Comparison of ENCODE assay signal across 8 cellular contexts in genomic region chr3:21484323-21485154, GRCh38.
DNase-seq lines count a peak whose midpoint lies in the region; ATAC-seq and TF ChIP-seq lines count a peak whose summit lies in the region.

No MANE protein-coding gene starts in this region.

- H3K27me3 ChIP-seq in H7 (ENCODE audit: control insufficient read depth, insufficient read depth, low read length) (no peaks in the 10 kb centered on the region), cardiac muscle cell (no peaks in the 10 kb centered on the region), sigmoid colon (no peaks in the 10 kb centered on the region)

- no peak overlapping the region for H3K4me3 Mint-ChIP-seq in activated CD4-positive, alpha-beta memory T cell treated with anti-CD3 and anti-CD28 coated beads, Interleukin-2, amount 10 ng/mL, durations not matched to agents 7 days and 5 days

- H3K4me1 Mint-ChIP-seq in activated CD4-positive, alpha-beta memory T cell treated with anti-CD3 and anti-CD28 coated beads, Interleukin-2, amount 10 ng/mL, durations not matched to agents 7 days and 5 days, result no peaks in the 10 kb centered on the region

- no peaks in the 10 kb centered on the region for H3K36me3 Mint-ChIP-seq in activated CD4-positive, alpha-beta memory T cell treated with anti-CD3 and anti-CD28 coated beads, Interleukin-2, amount 10 ng/mL, durations not matched to agents 7 days and 5 days (ENCODE audit: low read depth)

- H3K4me1 ChIP-seq in cardiac muscle cell (ENCODE audit: low read depth), result no peaks in the 10 kb centered on the region
- no peaks in the 10 kb centered on the region for H3K4me1 ChIP-seq in sigmoid colon

- H3K27ac ChIP-seq in cardiac muscle cell, result no peak overlapping the region
- no peak overlapping the region for H3K27ac ChIP-seq in sigmoid colon

- no peaks in the 10 kb centered on the region for H3K27me3 Mint-ChIP-seq in activated CD4-positive, alpha-beta memory T cell treated with anti-CD3 and anti-CD28 coated beads, Interleukin-2, amount 10 ng/mL, durations not matched to agents 7 days and 5 days

- ATAC-seq in HG03175 (IDR thresholded peaks at IDR 0.05; ENCODE audit: unreplicated experiment), result no peak

- intact Hi-C loops in sigmoid colon (cut with DNase I), result loop anchor here (2.0 to 5.0 kb wide), 2 partner anchors 972 to 1146 kb away; no protein-coding TSS in a partner anchor

- in situ Hi-C loops in G401 (cut with HindIII; ENCODE audit: low sequenced_read_pairs), result no loop called here

- H3K4me3 ChIP-seq in H7 (ENCODE audit: insufficient read depth, low read depth, low read length) (no peak overlapping the region), cardiac muscle cell (no peak overlapping the region), sigmoid colon (no peak overlapping the region)

- TF ChIP-seq POLR2A in sigmoid colon (IDR thresholded peaks at IDR 0.05), result no peak

- POLR2A ChIA-PET in activated CD4-positive, alpha-beta memory T cell treated with anti-CD3 and anti-CD28 coated beads, Interleukin-2, amount 10 ng/mL, durations not matched to agents 7 days and 5 days (lab: Charles Lee), result no interaction called here

- DNase-seq in G401 (ENCODE audit: low spot score) (peak; percentile 30), H7 (peak; percentile 3), NCI-H146 treated with DMSO at 0.1 percent for 48 hours (lab: John Stamatoyannopoulos, UW; ENCODE audit: unreplicated experiment) (peak; percentile 3), cardiac muscle cell (ENCODE audit: low read depth in 1 of 2, low spot score in 1 of 2) (peak; percentile 75 to 89), sigmoid colon (no peak), NCI-H2171 treated with DMSO at 0.1 percent for 48 hours (lab: John Stamatoyannopoulos, UW) (no peak)
- peak; percentile 25 for DNase-seq in activated CD4-positive, alpha-beta memory T cell treated with anti-CD3 and anti-CD28 coated beads, Interleukin-2, amount 10 ng/mL, durations not matched to agents 7 days and 5 days

- H3K27ac Mint-ChIP-seq in activated CD4-positive, alpha-beta memory T cell treated with anti-CD3 and anti-CD28 coated beads, Interleukin-2, amount 10 ng/mL, durations not matched to agents 7 days and 5 days, result no peak overlapping the region

- TF ChIP-seq EP300 in sigmoid colon (IDR thresholded peaks at IDR 0.05), result no peak

- H3K36me3 ChIP-seq in H7 (replicated peaks; ENCODE audit: control insufficient read depth, insufficient read depth, low read length) (no peaks in the 10 kb centered on the region), cardiac muscle cell (no peaks in the 10 kb centered on the region), sigmoid colon (no peaks in the 10 kb centered on the region)

- 55% methylated on average over 4 of the region's 4 CpGs for WGBS in sigmoid colon, 2 donors

- CTCF ChIA-PET in activated CD4-positive, alpha-beta memory T cell treated with anti-CD3 and anti-CD28 coated beads, Interleukin-2, amount 10 ng/mL, durations not matched to agents 7 days and 5 days (lab: Charles Lee), result no interaction called here

- H3K9me3 Mint-ChIP-seq in activated CD4-positive, alpha-beta memory T cell treated with anti-CD3 and anti-CD28 coated beads, Interleukin-2, amount 10 ng/mL, durations not matched to agents 7 days and 5 days, result no peaks in the 10 kb centered on the region

- no peaks in the 10 kb centered on the region for H3K9me3 ChIP-seq in cardiac muscle cell (ENCODE audit: low read depth)
- H3K9me3 ChIP-seq in sigmoid colon, result no peaks in the 10 kb centered on the region

- peak; percentile 89 for TF ChIP-seq CTCF in cardiac muscle cell (IDR thresholded peaks at IDR 0.05; ENCODE audit: low read depth, low read length)
- TF ChIP-seq CTCF in sigmoid colon (IDR thresholded peaks at IDR 0.05), result peak; percentile 11 to 65 (median 38)

Comparison
In these comparisons a context has a peak if more than half of its experiments do, and no peak if none do; other contexts are left out.
1. DNase-seq: peak in G401 (single experiment), H7 (single experiment), NCI-H146 treated with DMSO at 0.1 percent for 48 hours (single experiment), activated CD4-positive, alpha-beta memory T cell treated with anti-CD3 and anti-CD28 coated beads, Interleukin-2, amount 10 ng/mL, durations not matched to agents 7 days and 5 days (single experiment) and cardiac muscle cell (2 of 2); none in sigmoid colon (single experiment) and NCI-H2171 treated with DMSO at 0.1 percent for 48 hours (single experiment).